8 cellular contexts compared by ENCODE assay signal in genomic region chr1:247448107-247448778, GRCh38. TPM values are rescaled to one million over a fixed set of nuclear protein-coding genes. Genes with fewer than 3 reads are reported as not detected.
DNase-seq lines count a peak whose midpoint lies in the region; ATAC-seq and TF ChIP-seq lines count a peak whose summit lies in the region.

No MANE protein-coding gene starts in this region.

- H3K27ac Mint-ChIP-seq in Caco-2 (ENCODE audit: unreplicated experiment) = peak overlapping the region; percentile 74
- H3K27ac Mint-ChIP-seq in naive B cell = peak overlapping the region in 2 of 6 donors; percentile 35 to 82

- POLR2A ChIA-PET in Caco-2 (lab: Charles Lee) = interaction anchor here (0.5 kb wide), 1 partner anchor 499 kb away, joined by 3 read pairs; no protein-coding TSS in a partner anchor

- H3K4me3 ChIP-seq in Caco-2 (ENCODE audit: low read depth, low read length) (peak overlapping the region; percentile 43), foreskin fibroblast (ENCODE audit: low read depth in 1 of 2, low read length in 2 of 2) (peak overlapping the region; percentile 40 to 57), thyroid gland (replicated peaks in 1 of 3) (peak overlapping the region in 2 of 3 donors; percentile 30 to 48)

- no peak for TF ChIP-seq POLR2A in thyroid gland (IDR thresholded peaks at IDR 0.05)

- H3K27me3 Mint-ChIP-seq in Caco-2 (ENCODE audit: insufficient read depth, unreplicated experiment) (peaks cover 18% of the 10 kb centered on the region), naive B cell (peaks cover 0 to 2% (median 0%) of the 10 kb centered on the region in 3 donors)

- ATAC-seq in naive B cell (ENCODE audit: low read depth in 2 of 2) (peak; percentile 69 to 83), GM19035 (IDR thresholded peaks at IDR 0.05; ENCODE audit: unreplicated experiment) (no peak)

- peaks cover 14% of the 10 kb centered on the region for H3K9me3 Mint-ChIP-seq in Caco-2 (ENCODE audit: unreplicated experiment)
- H3K9me3 Mint-ChIP-seq in naive B cell = peaks cover 0 to 2% (median 0%) of the 10 kb centered on the region in 7 donors

- no peak for TF ChIP-seq CTCF in Caco-2 (IDR thresholded peaks at IDR 0.05; ENCODE audit: insufficient read depth in 1 of 2, low read depth in 1 of 2, low read length in 1 of 2, severe bottlenecking in 1 of 2, unreplicated experiment in 1 of 2)
- no peak for TF ChIP-seq CTCF in foreskin fibroblast (IDR thresholded peaks at IDR 0.05; ENCODE audit: low read depth, low read length)
- no peak for TF ChIP-seq CTCF in thyroid gland (IDR thresholded peaks at IDR 0.05)

- H3K9me3 ChIP-seq in Caco-2 = no peaks in the 10 kb centered on the region
- H3K9me3 ChIP-seq in thyroid gland = no peaks in the 10 kb centered on the region

- BruUV-seq in Caco-2 (replicated peaks; lab: Mats Ljungman, UMichigan) = no TSS peak

- H3K36me3 Mint-ChIP-seq in Caco-2 (ENCODE audit: insufficient read depth, unreplicated experiment) (no peaks in the 10 kb centered on the region), naive B cell (peaks cover 0 to 14% of the 10 kb centered on the region in 2 donors)

- no peaks in the 10 kb centered on the region for H3K36me3 ChIP-seq in Caco-2 (ENCODE audit: control insufficient read depth, insufficient read depth, low read length)
- no peaks in the 10 kb centered on the region for H3K36me3 ChIP-seq in thyroid gland

- intact Hi-C loops in Caco-2 (cut with micrococcal nuclease; ENCODE audit: unreplicated experiment) (loop anchor here (5.0 kb wide), 1 partner anchor 76 kb away; no protein-coding TSS in a partner anchor), thyroid gland (cut with DNase I) (no loop called here)

- no peaks in the 10 kb centered on the region for H3K27me3 ChIP-seq in Caco-2 (replicated peaks; ENCODE audit: control insufficient read depth, insufficient read depth, low read length)
- H3K27me3 ChIP-seq in thyroid gland = no peaks in the 10 kb centered on the region

- peak; percentile 73 to 80 for DNase-seq in Caco-2
- peak; percentile 60 to 67 for DNase-seq in Kasumi-1 (lab: John Stamatoyannopoulos, UW)
- DNase-seq in activated T-cell treated with anti-CD3 and anti-CD28 coated beads for 4 hours = peak; percentile 3
- DNase-seq in foreskin fibroblast = peak; percentile 46 to 83
- peak; percentile 7 for DNase-seq in naive B cell
- peak; percentile 56 to 62 for DNase-seq in thyroid gland
- no peak for DNase-seq in HuH-7 (ENCODE audit: low spot score)

- no peaks in the 10 kb centered on the region for H3K4me1 Mint-ChIP-seq in Caco-2 (ENCODE audit: low read depth, unreplicated experiment)
- peaks cover 0 to 8% (median 2%) of the 10 kb centered on the region in 3 donors for H3K4me1 Mint-ChIP-seq in naive B cell

- CTCF ChIA-PET in Caco-2 (lab: Charles Lee) = no interaction called here

- peak overlapping the region; percentile 72 for H3K4me3 Mint-ChIP-seq in Caco-2 (ENCODE audit: unreplicated experiment)
- peak overlapping the region in 7 of 8 donors; percentile 54 to 86 (median 73) for H3K4me3 Mint-ChIP-seq in naive B cell

- H3K4me1 ChIP-seq in Caco-2 = no peaks in the 10 kb centered on the region
- no peaks in the 10 kb centered on the region for H3K4me1 ChIP-seq in thyroid gland

- H3K27ac ChIP-seq in thyroid gland = peak overlapping the region in 2 of 3 donors; percentile 29 to 41

- WGBS in thyroid gland, 2 donors = 7 to 12% methylated on average over 31 of the region's 31 CpGs

RNA-seq across cellular contexts. Expression of gene OR2B11, which starts 9.7 kb away (rescaled TPM):
- total RNA-seq in Caco-2 (2022) (not detected in 2 replicates), thyroid gland (not detected)
- polyA plus RNA-seq in naive B cell (ENCODE audit: low read depth in 6 of 6) = not detected

RNA-seq across cellular contexts. Expression of gene NLRP3, which starts 32.3 kb away (rescaled TPM):
- total RNA-seq in Caco-2 (2022) (not detected in 2 replicates), thyroid gland (1 to 10 TPM in 1 of 4 donors, under 1 TPM in 3; 0.54 to 2.3 (median 0.75) TPM)
- under 1 TPM in 3 of 6 donors, not detected in 3; 0.09 to 0.17 (median 0.11) TPM for polyA plus RNA-seq in naive B cell (ENCODE audit: low read depth in 6 of 6)
